In genomic region chr15:45036812-45037781, GRCh38 we compare ENCODE assay signal across 8 cellular contexts. TPM values are rescaled to one million over a fixed set of nuclear protein-coding genes. Genes with fewer than 3 reads are reported as not detected.
DNase-seq lines count a peak whose midpoint lies in the region; ATAC-seq, FAIRE-seq and TF ChIP-seq lines count a peak whose summit lies in the region.
"Not testable (repeated sequence)": the region's sequence is repeated elsewhere in the genome, so short reads cannot be mapped to it uniquely, and the experiment has no call there.

No MANE protein-coding gene starts in this region.

- not testable (repeated sequence) for H3K4me1 ChIP-seq in kidney (ENCODE audit: control insufficient read depth in 1 of 2, insufficient read depth in 1 of 2, low read depth in 1 of 2, low read length in 2 of 2)

- peak overlapping the region in 1 of 2 donors; percentile 51 for H3K9ac ChIP-seq in kidney (ENCODE audit: low read length in 2 of 2)

- ATAC-seq in GM19351 (IDR thresholded peaks at IDR 0.05; ENCODE audit: unreplicated experiment): peak; percentile 77
- ATAC-seq in HG03571 (IDR thresholded peaks at IDR 0.05; ENCODE audit: unreplicated experiment): peak; percentile 80

- peak; percentile 91 for TF ChIP-seq CTCF in kidney (IDR thresholded peaks at IDR 0.05; ENCODE audit: borderline replicate concordance, extremely low read depth, insufficient read depth)

- not testable (repeated sequence) for H3K36me3 ChIP-seq in kidney (ENCODE audit: control insufficient read depth in 1 of 2, insufficient read depth in 2 of 2, low read length in 2 of 2)

- FAIRE-seq in kidney (lab: Jason Lieb, UNC): not testable (repeated sequence)

- not testable (repeated sequence) for H3K27ac ChIP-seq in caudate nucleus (ENCODE audit: low read depth, low read length); kidney (ENCODE audit: low read depth in 2 of 2, low read length in 2 of 2)

- intact Hi-C loops in kidney (cut with DNase I): not testable (repeated sequence)

- not testable (repeated sequence) for H3K4me3 ChIP-seq in kidney (ENCODE audit: low read length in 2 of 2)

- not testable (repeated sequence) for H3K9me3 ChIP-seq in kidney (ENCODE audit: control insufficient read depth in 1 of 2, low read length in 2 of 2)

- DNase-seq in AG20443 (ENCODE audit: low spot score) (peak; percentile 70), NCI-H69 (lab: John Stamatoyannopoulos, UW) (peak; percentile 95), caudate nucleus (lab: John Stamatoyannopoulos, UW) (peak in 57 of 61 donors; percentile 6 to 80 (median 39)), kidney (peak; percentile 87)
- peak; percentile 60 to 71 for DNase-seq in activated CD4-positive, alpha-beta T cell treated with anti-CD3 and anti-CD28 coated beads for 4 hours
- peak; percentile 78 for DNase-seq in stimulated activated CD4-positive, alpha-beta T cell treated with anti-CD3 and anti-CD28 coated beads, Interleukin-15, amount 100 ng/mL, for 24 hours

RNA-seq across cellular contexts. Expression of gene SORD, which starts 14.1 kb away (rescaled TPM):
- 14.2 TPM for total RNA-seq in kidney
- 83.0 TPM for polyA plus RNA-seq in kidney (ENCODE audit: insufficient read depth, low read depth, low replicate concordance)

Comparison
In these comparisons a context has a peak if more than half of its experiments do, and no peak if none do; other contexts are left out.
1. DNase-seq: peak in every context shown above with its lines; median percentile 95 in NCI-H69; 87 in kidney; 78 in stimulated activated CD4-positive, alpha-beta T cell treated with anti-CD3 and anti-CD28 coated beads, Interleukin-15, amount 100 ng/mL, for 24 hours; 70 in AG20443; 66 in activated CD4-positive, alpha-beta T cell treated with anti-CD3 and anti-CD28 coated beads for 4 hours; 39 in caudate nucleus.